Comparison of ENCODE assay signal across 8 cellular contexts in genomic region chr4:38069271-38069760, GRCh38.
DNase-seq lines count a peak whose midpoint lies in the region; ATAC-seq, FAIRE-seq and TF ChIP-seq lines count a peak whose summit lies in the region.
"Had no signal": no experiment of that assay in that cellular context is flagged by ENCODE, and none has a peak within 500 bp of the region (broad histone marks: within the 10 kb centered on the region; RNA-seq: fewer than 3 reads in every experiment).

No MANE protein-coding gene starts in this region.

- H2AFZ ChIP-seq in GM23338 = no peak overlapping the region

- H3K9me2 ChIP-seq in GM23338 (ENCODE audit: insufficient read depth) = no peaks in the 10 kb centered on the region

- peaks cover 9% of the 10 kb centered on the region; the same call in 2 of the 3 replicates for H3K36me3 Mint-ChIP-seq in GM23338 (ENCODE audit: low read depth)
- H3K36me3 Mint-ChIP-seq in mesothelial cell of epicardium = peaks cover 14% of the 10 kb centered on the region
- peaks cover 39 to 44% of the 10 kb centered on the region in 2 donors for H3K36me3 Mint-ChIP-seq in stimulated activated naive B cell treated with anti-CD40 and anti-IgM and Interleukin-4, amounts not matched to agents 10 μg/mL and 1 μg/mL and 100 μg/mL, for 72 hours

- H3K4me3 Mint-ChIP-seq in GM23338 (no peak overlapping the region), mesothelial cell of epicardium (no peak overlapping the region)
- no peak overlapping the region for H3K4me3 Mint-ChIP-seq in stimulated activated naive B cell treated with anti-CD40 and anti-IgM and Interleukin-4, amounts not matched to agents 10 μg/mL and 1 μg/mL and 100 μg/mL, for 72 hours

- H3K36me3 ChIP-seq in GM23338 (ENCODE audit: insufficient read depth) (no peaks in the 10 kb centered on the region), Panc1 (ENCODE audit: control insufficient read depth, insufficient read depth, low read length) (no peaks in the 10 kb centered on the region), colonic mucosa (no peaks in the 10 kb centered on the region)

- H3K27me3 Mint-ChIP-seq in GM23338 (ENCODE audit: insufficient read depth, low read depth, poor library complexity) (no peaks in the 10 kb centered on the region), mesothelial cell of epicardium (ENCODE audit: low read depth) (no peaks in the 10 kb centered on the region)
- H3K27me3 Mint-ChIP-seq in stimulated activated naive B cell treated with anti-CD40 and anti-IgM and Interleukin-4, amounts not matched to agents 10 μg/mL and 1 μg/mL and 100 μg/mL, for 72 hours = no peaks in the 10 kb centered on the region

- no peak overlapping the region for H3K4me2 ChIP-seq in GM23338

- no peaks in the 10 kb centered on the region for H3F3A ChIP-seq in GM23338 (replicated peaks; ENCODE audit: low read depth)

- H3K27me3 ChIP-seq in GM23338 (ENCODE audit: insufficient read depth) (no peaks in the 10 kb centered on the region), Panc1 (ENCODE audit: control insufficient read depth, insufficient read depth, low read length) (no peaks in the 10 kb centered on the region), colonic mucosa (no peaks in the 10 kb centered on the region)

- H3K9me3 Mint-ChIP-seq in GM23338 (no peaks in the 10 kb centered on the region), mesothelial cell of epicardium (no peaks in the 10 kb centered on the region)
- H3K9me3 Mint-ChIP-seq in stimulated activated naive B cell treated with anti-CD40 and anti-IgM and Interleukin-4, amounts not matched to agents 10 μg/mL and 1 μg/mL and 100 μg/mL, for 72 hours = no peaks in the 10 kb centered on the region

- TF ChIP-seq CTCF in GM23338 (conservative IDR thresholded peaks at IDR 0.05; ENCODE audit: low read depth in 2 of 2) (peak; percentile 84 to 97), Panc1 (IDR thresholded peaks at IDR 0.05) (peak; percentile 68), colonic mucosa (IDR thresholded peaks at IDR 0.05) (peak; percentile 42), mesothelial cell of epicardium (IDR thresholded peaks at IDR 0.05; ENCODE audit: unreplicated experiment) (no peak)

- H3K27ac ChIP-seq in GM23338 (ENCODE audit: low read depth) (no peak overlapping the region), Panc1 (ENCODE audit: low read length) (no peak overlapping the region), colonic mucosa (peak overlapping the region; percentile 26)

- H3K4me1 ChIP-seq in GM23338 (ENCODE audit: insufficient read depth) = 0 out of 2 replicates have a peak, but pooled peaks cover 6% of the 10 kb centered on the region
- H3K4me1 ChIP-seq in Panc1 (ENCODE audit: control insufficient read depth, insufficient read depth, low read length) = no peaks in the 10 kb centered on the region
- peaks cover 5% of the 10 kb centered on the region for H3K4me1 ChIP-seq in colonic mucosa

- peak overlapping the region; percentile 83 for H3K27ac Mint-ChIP-seq in GM23338
- H3K27ac Mint-ChIP-seq in mesothelial cell of epicardium = peak overlapping the region; percentile 10
- H3K27ac Mint-ChIP-seq in stimulated activated naive B cell treated with anti-CD40 and anti-IgM and Interleukin-4, amounts not matched to agents 10 μg/mL and 1 μg/mL and 100 μg/mL, for 72 hours = no peak overlapping the region

- H3K9me3 ChIP-seq in Panc1 (ENCODE audit: control insufficient read depth, insufficient read depth, low read depth, low read length) = no peaks in the 10 kb centered on the region
- no peaks in the 10 kb centered on the region for H3K9me3 ChIP-seq in colonic mucosa

- ATAC-seq in GM23338 (peak; percentile 95), Panc1 (no peak), HG03045 (IDR thresholded peaks at IDR 0.05; ENCODE audit: unreplicated experiment) (no peak)
- ATAC-seq in stimulated activated naive B cell treated with anti-CD40 and anti-IgM and Interleukin-4, amounts not matched to agents 10 μg/mL and 1 μg/mL and 100 μg/mL, for 72 hours (replicated peaks) = no peak

- peak overlapping the region in 1 of 2 donors; percentile 62 for H3K9ac ChIP-seq in colonic mucosa (ENCODE audit: low read depth in 2 of 2, low read length in 2 of 2)

- H3K79me2 ChIP-seq in GM23338 (replicated peaks; ENCODE audit: insufficient read depth) = no peaks in the 10 kb centered on the region

- H3K4me1 Mint-ChIP-seq in GM23338 (peaks cover 18% of the 10 kb centered on the region), mesothelial cell of epicardium (peaks cover 14% of the 10 kb centered on the region)
- H3K4me1 Mint-ChIP-seq in stimulated activated naive B cell treated with anti-CD40 and anti-IgM and Interleukin-4, amounts not matched to agents 10 μg/mL and 1 μg/mL and 100 μg/mL, for 72 hours = peaks cover 27 to 48% of the 10 kb centered on the region in 2 donors

- no TSS peak for BruUV-seq in Panc1 (replicated peaks; lab: Mats Ljungman, UMichigan)

- H4K20me1 ChIP-seq in GM23338 (replicated peaks; ENCODE audit: insufficient read depth) = no peaks in the 10 kb centered on the region; the same call in 1 of the 2 replicates

- FAIRE-seq in HTR-8/SVneo (lab: Jason Lieb, UNC) = no peak

- CTCF ChIA-PET in Panc1 (lab: Charles Lee) = interaction anchor here (0.6 kb wide), 2 partner anchors 12 to 691 kb away, joined by 3 to 5 read pairs; no protein-coding TSS in a partner anchor

- POLR2A ChIA-PET in Panc1 (lab: Charles Lee) = interaction anchor here (0.6 kb wide), 1 partner anchor 218 kb away, joined by 3 read pairs; no protein-coding TSS in a partner anchor

- DNase-seq in GM23338 (ENCODE audit: low spot score) (peak; percentile 87), Panc1 (ENCODE audit: low read depth, low spot score) (no peak), colonic mucosa (peak; percentile 85), mesothelial cell of epicardium (ENCODE audit: low spot score in 2 of 2, unreplicated experiment in 2 of 2) (no peak), HTR-8/SVneo (ENCODE audit: insufficient read length, low spot score) (no peak)
- no peak for DNase-seq in stimulated activated naive B cell treated with anti-CD40 and anti-IgM and Interleukin-4, amounts not matched to agents 10 μg/mL and 1 μg/mL and 100 μg/mL, for 72 hours

- in situ Hi-C loops in Panc1 (cut with HindIII; ENCODE audit: low pct_unique_long_range_greater_than_20kb, low sequenced_read_pairs) = no loop called here

- intact Hi-C loops in Panc1 (cut with micrococcal nuclease; ENCODE audit: unreplicated experiment) = loop anchor here (10.0 kb wide), 1 partner anchor 605 kb away; no protein-coding TSS in a partner anchor
- intact Hi-C loops in colonic mucosa (cut with DNase I) = loop anchor here (10.0 kb wide), 1 partner anchor 605 kb away; no protein-coding TSS in a partner anchor

- H3K4me3 ChIP-seq in GM23338 = no peak overlapping the region
- H3K4me3 ChIP-seq in Panc1 (ENCODE audit: low read depth in 2 of 2, low read length in 2 of 2) = no peak overlapping the region
- H3K4me3 ChIP-seq in colonic mucosa = no peak overlapping the region
- H3K4me3 ChIP-seq: skin epidermis had no signal

TF ChIP-seq in GM23338, 12 proteins besides CTCF, POLR2A, EP300 and RAD21 (continues in another document):
- TF ChIP-seq ZNF114 (CRISPR knock-in tag; IDR thresholded peaks at IDR 0.05) (no peak), STAT1 (IDR thresholded peaks at IDR 0.05; ENCODE audit: unreplicated experiment) (no peak), NANOG (IDR thresholded peaks at IDR 0.05; ENCODE audit: borderline replicate concordance) (no peak), CREB1 (CRISPR knock-in tag; IDR thresholded peaks at IDR 0.05; ENCODE audit: low read depth) (no peak), ETS1 (IDR thresholded peaks at IDR 0.05) (no peak)
- TF ChIP-seq, protein P1, sequence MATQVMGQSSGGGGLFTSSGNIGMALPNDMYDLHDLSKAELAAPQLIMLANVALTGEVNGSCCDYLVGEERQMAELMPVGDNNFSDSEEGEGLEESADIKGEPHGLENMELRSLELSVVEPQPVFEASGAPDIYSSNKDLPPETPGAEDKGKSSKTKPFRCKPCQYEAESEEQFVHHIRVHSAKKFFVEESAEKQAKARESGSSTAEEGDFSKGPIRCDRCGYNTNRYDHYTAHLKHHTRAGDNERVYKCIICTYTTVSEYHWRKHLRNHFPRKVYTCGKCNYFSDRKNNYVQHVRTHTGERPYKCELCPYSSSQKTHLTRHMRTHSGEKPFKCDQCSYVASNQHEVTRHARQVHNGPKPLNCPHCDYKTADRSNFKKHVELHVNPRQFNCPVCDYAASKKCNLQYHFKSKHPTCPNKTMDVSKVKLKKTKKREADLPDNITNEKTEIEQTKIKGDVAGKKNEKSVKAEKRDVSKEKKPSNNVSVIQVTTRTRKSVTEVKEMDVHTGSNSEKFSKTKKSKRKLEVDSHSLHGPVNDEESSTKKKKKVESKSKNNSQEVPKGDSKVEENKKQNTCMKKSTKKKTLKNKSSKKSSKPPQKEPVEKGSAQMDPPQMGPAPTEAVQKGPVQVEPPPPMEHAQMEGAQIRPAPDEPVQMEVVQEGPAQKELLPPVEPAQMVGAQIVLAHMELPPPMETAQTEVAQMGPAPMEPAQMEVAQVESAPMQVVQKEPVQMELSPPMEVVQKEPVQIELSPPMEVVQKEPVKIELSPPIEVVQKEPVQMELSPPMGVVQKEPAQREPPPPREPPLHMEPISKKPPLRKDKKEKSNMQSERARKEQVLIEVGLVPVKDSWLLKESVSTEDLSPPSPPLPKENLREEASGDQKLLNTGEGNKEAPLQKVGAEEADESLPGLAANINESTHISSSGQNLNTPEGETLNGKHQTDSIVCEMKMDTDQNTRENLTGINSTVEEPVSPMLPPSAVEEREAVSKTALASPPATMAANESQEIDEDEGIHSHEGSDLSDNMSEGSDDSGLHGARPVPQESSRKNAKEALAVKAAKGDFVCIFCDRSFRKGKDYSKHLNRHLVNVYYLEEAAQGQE (IDR thresholded peaks at IDR 0.05; ENCODE audit: unreplicated experiment) = no peak

Comparison
In these comparisons a context has a peak if more than half of its experiments do, and no peak if none do; other contexts are left out.
1. DNase-seq: peak in GM23338 (single experiment) and colonic mucosa (single experiment); none in Panc1 (single experiment), mesothelial cell of epicardium (0 of 2), HTR-8/SVneo (single experiment) and stimulated activated naive B cell treated with anti-CD40 and anti-IgM and Interleukin-4, amounts not matched to agents 10 μg/mL and 1 μg/mL and 100 μg/mL, for 72 hours (single experiment).